21 cellular contexts compared by ENCODE assay signal in the genomic region with DNA sequence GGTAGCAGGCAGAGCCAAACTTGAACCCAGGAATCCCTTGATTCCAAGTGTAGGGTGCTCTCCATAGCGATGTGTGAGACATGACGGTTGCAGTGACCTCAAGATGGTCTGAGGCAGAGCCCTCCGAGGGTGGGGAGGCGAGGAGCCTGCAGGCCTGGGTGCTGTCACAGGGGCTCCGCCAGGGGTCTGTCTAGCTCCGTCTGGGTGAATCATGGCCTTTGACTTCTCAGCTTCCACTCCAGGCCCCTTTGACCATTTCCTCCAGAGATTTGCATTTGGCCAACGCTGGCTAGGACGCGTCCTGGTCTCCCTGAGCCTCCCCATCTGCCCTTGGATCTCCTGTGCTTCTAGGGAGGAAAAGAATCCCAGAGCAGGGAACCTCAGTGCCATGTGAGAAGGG.
"Had no signal": no experiment of that assay in that cellular context is flagged by ENCODE, and none has a peak within 500 bp of the region (broad histone marks: within the 10 kb centered on the region; RNA-seq: fewer than 3 reads in every experiment).

No MANE protein-coding gene starts in this region.

- FAIRE-seq: colon had no signal

- H3K27me3 Mint-ChIP-seq: activated CD4-positive, alpha-beta T cell treated with anti-CD3 and anti-CD28 coated beads, Interleukin-2, amount 10 ng/mL, durations not matched to agents 24 days and 14 days; activated CD8-positive, alpha-beta memory T cell treated with anti-CD3 and anti-CD28 coated beads, Interleukin-2, amount 10 ng/mL, durations not matched to agents 7 days and 5 days; activated CD8-positive, alpha-beta T cell treated with anti-CD3 and anti-CD28 coated beads for 36 hours; activated naive CD4-positive, alpha-beta T cell treated with anti-CD3 and anti-CD28 coated beads, Interleukin-2, amount 50 U/mL, for 24 hours had no signal

- H3K27me3 ChIP-seq: brain microvascular endothelial cell, esophagus squamous epithelium, gastrocnemius medialis, upper lobe of right lung had no signal

- H3K36me3 Mint-ChIP-seq: activated CD8-positive, alpha-beta memory T cell treated with anti-CD3 and anti-CD28 coated beads, Interleukin-2, amount 10 ng/mL, durations not matched to agents 7 days and 5 days had no signal

- H3K9me3 Mint-ChIP-seq: activated CD4-positive, alpha-beta T cell treated with anti-CD3 and anti-CD28 coated beads, Interleukin-2, amount 10 ng/mL, durations not matched to agents 24 days and 14 days; activated CD8-positive, alpha-beta T cell treated with anti-CD3 and anti-CD28 coated beads for 36 hours; activated naive CD4-positive, alpha-beta T cell treated with anti-CD3 and anti-CD28 coated beads, Interleukin-2, amount 50 U/mL, for 24 hours; activated T-helper 1 cell treated with anti-CD3 and anti-CD28 coated beads, Interleukin-12 subunit alpha, Interleukin-12 subunit beta, Interleukin-2, Interleukin-4 antibody, amounts not matched to agents 30 ng/mL and 10 ng/mL and 1 ng/mL, durations not matched to agents 14 hours and 24 hours and 36 hours; memory B cell had no signal

- H3K4me1 ChIP-seq: gastrocnemius medialis, spleen, upper lobe of right lung had no signal

- H3K36me3 ChIP-seq: brain microvascular endothelial cell, esophagus squamous epithelium, gastrocnemius medialis, upper lobe of right lung had no signal

- DNase-seq: activated CD4-positive, alpha-beta T cell treated with anti-CD3 and anti-CD28 coated beads, Interleukin-2, amount 10 ng/mL, durations not matched to agents 24 days and 14 days; activated CD8-positive, alpha-beta memory T cell treated with anti-CD3 and anti-CD28 coated beads, Interleukin-2, amount 10 ng/mL, durations not matched to agents 7 days and 5 days; activated CD8-positive, alpha-beta T cell treated with anti-CD3 and anti-CD28 coated beads for 36 hours; activated gamma-delta T cell; aorta; brain microvascular endothelial cell; central memory CD4-positive, alpha-beta T cell; esophagus squamous epithelium; gastrocnemius medialis; hypothalamus; occipital lobe; retina; spleen; stimulated activated CD4-positive, alpha-beta T cell treated with anti-CD3 and anti-CD28 coated beads, Interleukin-4, amount 100 ng/mL, for 1 hour; stimulated activated naive CD4-positive, alpha-beta T cell treated with Interleukin-2 at 50 U/mL for 16 hours; T-helper 2 cell; upper lobe of right lung had no signal

- H3K9me3 ChIP-seq: esophagus squamous epithelium, gastrocnemius medialis, spleen, upper lobe of right lung had no signal

- ATAC-seq: activated CD8-positive, alpha-beta memory T cell treated with anti-CD3 and anti-CD28 coated beads, Interleukin-2, amount 10 ng/mL, durations not matched to agents 7 days and 5 days; activated CD8-positive, alpha-beta T cell treated with anti-CD3 and anti-CD28 coated beads for 36 hours; gastrocnemius medialis; upper lobe of right lung had no signal

- H3K27ac ChIP-seq: brain microvascular endothelial cell, esophagus squamous epithelium, gastrocnemius medialis, spleen, upper lobe of right lung had no signal

- H3K4me1 Mint-ChIP-seq: activated CD4-positive, alpha-beta T cell treated with anti-CD3 and anti-CD28 coated beads, Interleukin-2, amount 10 ng/mL, durations not matched to agents 24 days and 14 days; activated CD8-positive, alpha-beta memory T cell treated with anti-CD3 and anti-CD28 coated beads, Interleukin-2, amount 10 ng/mL, durations not matched to agents 7 days and 5 days had no signal

- H3K27ac Mint-ChIP-seq: activated CD4-positive, alpha-beta T cell treated with anti-CD3 and anti-CD28 coated beads, Interleukin-2, amount 10 ng/mL, durations not matched to agents 24 days and 14 days; activated CD8-positive, alpha-beta memory T cell treated with anti-CD3 and anti-CD28 coated beads, Interleukin-2, amount 10 ng/mL, durations not matched to agents 7 days and 5 days; activated CD8-positive, alpha-beta T cell treated with anti-CD3 and anti-CD28 coated beads for 36 hours; activated naive CD4-positive, alpha-beta T cell treated with anti-CD3 and anti-CD28 coated beads, Interleukin-2, amount 50 U/mL, for 24 hours; activated T-helper 1 cell treated with anti-CD3 and anti-CD28 coated beads, Interleukin-12 subunit alpha, Interleukin-12 subunit beta, Interleukin-2, Interleukin-4 antibody, amounts not matched to agents 30 ng/mL and 10 ng/mL and 1 ng/mL, durations not matched to agents 14 hours and 24 hours and 36 hours; memory B cell had no signal

- H3K4me3 ChIP-seq: esophagus squamous epithelium, gastrocnemius medialis, spleen, upper lobe of right lung had no signal

- H3K4me3 Mint-ChIP-seq: activated CD4-positive, alpha-beta T cell treated with anti-CD3 and anti-CD28 coated beads, Interleukin-2, amount 10 ng/mL, durations not matched to agents 24 days and 14 days; activated CD8-positive, alpha-beta memory T cell treated with anti-CD3 and anti-CD28 coated beads, Interleukin-2, amount 10 ng/mL, durations not matched to agents 7 days and 5 days; activated CD8-positive, alpha-beta T cell treated with anti-CD3 and anti-CD28 coated beads for 36 hours; activated naive CD4-positive, alpha-beta T cell treated with anti-CD3 and anti-CD28 coated beads, Interleukin-2, amount 50 U/mL, for 24 hours; activated T-helper 1 cell treated with anti-CD3 and anti-CD28 coated beads, Interleukin-12 subunit alpha, Interleukin-12 subunit beta, Interleukin-2, Interleukin-4 antibody, amounts not matched to agents 30 ng/mL and 10 ng/mL and 1 ng/mL, durations not matched to agents 14 hours and 24 hours and 36 hours; memory B cell had no signal
